ENCODE assay signal across 20 cellular contexts in the genomic region with DNA sequence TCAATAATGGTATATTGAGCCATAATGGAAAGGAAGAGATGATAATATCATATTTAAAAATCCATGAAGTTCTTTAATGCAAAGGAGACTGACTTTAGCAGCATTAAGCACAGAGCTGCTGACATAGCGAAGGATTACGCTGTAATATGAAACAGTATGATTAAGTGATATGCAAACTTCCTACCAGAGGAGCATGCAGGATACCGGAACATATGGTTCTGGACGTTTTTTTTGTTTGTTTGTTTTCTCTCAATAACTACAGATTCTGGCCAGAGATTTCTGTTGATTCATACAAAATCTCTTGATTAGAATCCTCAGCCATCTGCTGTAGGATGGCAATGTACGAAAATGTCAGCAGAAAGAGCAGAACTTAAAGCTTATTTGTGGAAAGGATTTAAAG.
DNase-seq lines count a peak whose midpoint lies in the region; TF ChIP-seq lines count a peak whose summit lies in the region.
"Had no signal": no experiment of that assay in that cellular context is flagged by ENCODE, and none has a peak within 500 bp of the region (broad histone marks: within the 10 kb centered on the region; RNA-seq: fewer than 3 reads in every experiment).

No MANE protein-coding gene starts in this region.

- TF ChIP-seq EP300 in SK-N-SH (IDR thresholded peaks at IDR 0.05; ENCODE audit: borderline replicate concordance in 1 of 2, low read depth in 1 of 2, low read length in 1 of 2) = no peak

- no peaks in the 10 kb centered on the region for H4K20me1 ChIP-seq in SK-N-SH (ENCODE audit: insufficient read depth)
- H4K20me1 ChIP-seq: BLaER1 had no signal

- no peaks in the 10 kb centered on the region for H3K27me3 ChIP-seq in SK-N-SH (ENCODE audit: insufficient read depth)
- no peaks in the 10 kb centered on the region for H3K27me3 ChIP-seq in right atrium auricular region
- no peaks in the 10 kb centered on the region for H3K27me3 ChIP-seq in left ventricle myocardium inferior (ENCODE audit: low read depth)
- H3K27me3 ChIP-seq: BLaER1 had no signal

- no peaks in the 10 kb centered on the region for H3F3A ChIP-seq in SK-N-SH (replicated peaks; ENCODE audit: insufficient read depth)

- DNase-seq in NCI-H2081 (lab: John Stamatoyannopoulos, UW) (peak; percentile 11 to 45), NCI-H2081 treated with DMSO at 0.1 percent for 48 hours (lab: John Stamatoyannopoulos, UW) (no peak), NCI-H460 (ENCODE audit: extremely low read depth, low read depth) (peak; percentile 51), SK-N-SH (peak; percentile 10), iris pigment epithelial cell (ENCODE audit: low read depth) (peak; percentile 6), right atrium auricular region (ENCODE audit: low spot score) (no peak), NCI-H2196 treated with DMSO at 0.1 percent for 48 hours (lab: John Stamatoyannopoulos, UW; ENCODE audit: unreplicated experiment) (no peak), left ventricle myocardium inferior (no peak)
- DNase-seq: 8988T; activated CD8-positive, alpha-beta T cell treated with anti-CD3 and anti-CD28 coated beads for 36 hours; activated naive CD4-positive, alpha-beta T cell; amygdala; EL; foreskin melanocyte; hippocampal formation; MM.1S; NCI-H1436; nucleus accumbens; T1000 had no signal

- H3K4me2 ChIP-seq in SK-N-SH = no peak overlapping the region
- H3K4me2 ChIP-seq: BLaER1 had no signal

- H3K36me3 ChIP-seq in SK-N-SH (replicated peaks in 1 of 2; ENCODE audit: control insufficient read depth in 1 of 2, insufficient read depth in 2 of 2, low read length in 1 of 2) = peaks cover 0 to 2% of the 10 kb centered on the region in 2 experiments
- no peaks in the 10 kb centered on the region for H3K36me3 ChIP-seq in right atrium auricular region
- H3K36me3 ChIP-seq in left ventricle myocardium inferior = no peaks in the 10 kb centered on the region
- H3K36me3 ChIP-seq: BLaER1 had no signal

- peak overlapping the region; percentile 26; the same call in 1 of the 2 replicates for H2AFZ ChIP-seq in SK-N-SH (ENCODE audit: low read depth)

- intact Hi-C loops in left ventricle myocardium inferior (cut with micrococcal nuclease) = no loop called here

- CTCF ChIA-PET in SK-N-SH (lab: Yijun Ruan, JAX) = interaction anchor here (0.7 kb wide), 1 partner anchor 20 kb away, joined by 3 read pairs; no protein-coding TSS in a partner anchor

- H3K9me3 ChIP-seq in SK-N-SH (no peaks in the 10 kb centered on the region), right atrium auricular region (no peaks in the 10 kb centered on the region), left ventricle myocardium inferior (replicated peaks) (no peaks in the 10 kb centered on the region)
- H3K9me3 ChIP-seq: BLaER1 had no signal

- no peak for TF ChIP-seq RAD21 in SK-N-SH (IDR thresholded peaks at IDR 0.05; ENCODE audit: low read length)

- TF ChIP-seq CTCF in SK-N-SH (IDR thresholded peaks at IDR 0.05) (no peak), right atrium auricular region (IDR thresholded peaks at IDR 0.05) (no peak), left ventricle myocardium inferior (IDR thresholded peaks at IDR 0.05; ENCODE audit: borderline replicate concordance) (no peak)

- H3K27ac ChIP-seq in SK-N-SH (ENCODE audit: low read depth in 2 of 2, low read length in 1 of 2) (peak overlapping the region in 1 of 2 experiments; percentile 80; a peak in 2 of 4 replicates), right atrium auricular region (no peak overlapping the region), left ventricle myocardium inferior (replicated peaks) (no peak overlapping the region)
- H3K27ac ChIP-seq: BLaER1 had no signal

- no peak overlapping the region for H3K4me3 ChIP-seq in SK-N-SH (ENCODE audit: low read depth in 2 of 2, low read length in 1 of 2)
- H3K4me3 ChIP-seq in right atrium auricular region = no peak overlapping the region
- H3K4me3 ChIP-seq in left ventricle myocardium inferior = no peak overlapping the region
- H3K4me3 ChIP-seq: BLaER1 had no signal

- H3K9me2 ChIP-seq in SK-N-SH = no peaks in the 10 kb centered on the region

- no peak overlapping the region for H3K9ac ChIP-seq in SK-N-SH
- H3K9ac ChIP-seq: BLaER1 had no signal

- WGBS in SK-N-SH (ENCODE audit: low lambda C conversion rate) = 18% methylated on average over 5 of the region's 5 CpGs

- POLR2A ChIA-PET in SK-N-SH (lab: Yijun Ruan, JAX) = no interaction called here

- H3K4me1 ChIP-seq in SK-N-SH (ENCODE audit: control insufficient read depth in 1 of 2, insufficient read depth in 2 of 2, low read depth in 1 of 2, low read length in 1 of 2) (peaks cover 0 to 4% of the 10 kb centered on the region in 2 experiments; a peak in 1 of 4 replicates), right atrium auricular region (no peaks in the 10 kb centered on the region), left ventricle myocardium inferior (no peaks in the 10 kb centered on the region)
- H3K4me1 ChIP-seq: BLaER1 had no signal

- no peaks in the 10 kb centered on the region for H3K79me2 ChIP-seq in SK-N-SH (ENCODE audit: insufficient read depth)

TF ChIP-seq in SK-N-SH, 30 proteins besides CTCF, POLR2A, EP300 and RAD21:
- TF ChIP-seq GATA2 (CRISPR knock-in tag; IDR thresholded peaks at IDR 0.05) = peak; percentile 12; the same call in 1 of the 2 replicates
- no peak for TF ChIP-seq YY1 (IDR thresholded peaks at IDR 0.05; ENCODE audit: low read depth)

Comparison
In these comparisons a context has a peak if more than half of its experiments do, and no peak if none do; other contexts are left out.
1. DNase-seq: peak in NCI-H2081 (2 of 2), NCI-H460 (single experiment), SK-N-SH (single experiment) and iris pigment epithelial cell (single experiment); none in NCI-H2081 treated with DMSO at 0.1 percent for 48 hours (single experiment), right atrium auricular region (single experiment), NCI-H2196 treated with DMSO at 0.1 percent for 48 hours (single experiment) and left ventricle myocardium inferior (single experiment).